Comparison of ENCODE assay signal across 1 cellular context in genomic region chr1:151165738-151166505, GRCh38.
TF ChIP-seq lines count a peak whose summit lies in the region.

Gene LYSMD1 (minus strand): TSS chr1:151165902. CDS start chr1:151165258, 644 bp downstream.
Gene SCNM1 (plus strand): TSS chr1:151166144. CDS start chr1:151166153, 9 bp downstream.

TF ChIP-seq in K562, 482 proteins besides CTCF, POLR2A, EP300 and RAD21 (continued from another document and continues in another):
- TF ChIP-seq NCOA6 (IDR thresholded peaks at IDR 0.05) (no peak), ZBTB11 (CRISPR knock-in tag; IDR thresholded peaks at IDR 0.05) (peak in 1 of 3 experiments; percentile 92; a peak in 2 of 6 replicates), FOXM1 (IDR thresholded peaks at IDR 0.05; ENCODE audit: low read depth) (peak; percentile 65), FOXM1 (CRISPR knock-in tag; IDR thresholded peaks at IDR 0.05; ENCODE audit: low read depth) (no peak), TCF3 (CRISPR knock-in tag; IDR thresholded peaks at IDR 0.05) (peak; percentile 23; the same call in 1 of the 2 replicates), ZNF780A (CRISPR knock-in tag; IDR thresholded peaks at IDR 0.05) (no peak), ZNF408 (CRISPR knock-in tag; IDR thresholded peaks at IDR 0.05; ENCODE audit: low read depth) (no peak), ZNF347 (CRISPR knock-in tag; IDR thresholded peaks at IDR 0.05; ENCODE audit: low read depth) (no peak), SP1 (CRISPR knock-in tag; IDR thresholded peaks at IDR 0.05) (peak; percentile 86), POLR2AphosphoS5 (IDR thresholded peaks at IDR 0.05; ENCODE audit: control insufficient read depth, insufficient read depth, low read depth, low read length) (peak; percentile 76), BRD9 (IDR thresholded peaks at IDR 0.05; ENCODE audit: low read depth, partially characterized antibody) (no peak), ZNF324 (CRISPR knock-in tag; IDR thresholded peaks at IDR 0.05) (no peak), SRSF9 (IDR thresholded peaks at IDR 0.05; ENCODE audit: borderline replicate concordance, low read depth, low read length) (no peak), MTA3 (IDR thresholded peaks at IDR 0.05; ENCODE audit: borderline replicate concordance) (peak; percentile 100), SMARCA5 (IDR thresholded peaks at IDR 0.05) (no peak), STAT6 (CRISPR knock-in tag; IDR thresholded peaks at IDR 0.05) (peak; percentile 86; the same call in 1 of the 2 replicates), ZKSCAN8 (CRISPR knock-in tag; IDR thresholded peaks at IDR 0.05) (no peak), ZC3H4 (CRISPR knock-in tag; IDR thresholded peaks at IDR 0.05; ENCODE audit: borderline replicate concordance) (no peak), AFF1 (IDR thresholded peaks at IDR 0.05; ENCODE audit: low read depth in 1 of 2, partially characterized antibody in 2 of 2) (peak; percentile 56 to 99), HNRNPK (IDR thresholded peaks at IDR 0.05; ENCODE audit: low read depth, low read length, poor library complexity, severe bottlenecking) (no peak), ZNF699 (CRISPR knock-in tag; IDR thresholded peaks at IDR 0.05; ENCODE audit: insufficient replicate concordance) (no peak), ZNF512 (tag; IDR thresholded peaks at IDR 0.05) (no peak), MEF2A (IDR thresholded peaks at IDR 0.05; ENCODE audit: control insufficient read depth, low read depth, low read length) (no peak), MEF2D (tag; conservative IDR thresholded peaks at IDR 0.05; ENCODE audit: low read depth) (no peak), TBL1XR1 (IDR thresholded peaks at IDR 0.05; ENCODE audit: low read length in 2 of 2) (peak in 1 of 2 experiments; percentile 34; a peak in 1 of 4 replicates), MYNN (IDR thresholded peaks at IDR 0.05) (0 out of 2 replicates have a peak, but pooled peaks have one; percentile 62), MYNN (CRISPR knock-in tag; IDR thresholded peaks at IDR 0.05) (no peak), AFF4 (CRISPR knock-in tag; IDR thresholded peaks at IDR 0.05) (no peak), MBD1 (CRISPR knock-in tag; IDR thresholded peaks at IDR 0.05) (no peak), ZNF217 (CRISPR knock-in tag; IDR thresholded peaks at IDR 0.05) (no peak), ELF1 (tag; IDR thresholded peaks at IDR 0.05) (peak; percentile 100), FOXK2 (conservative IDR thresholded peaks at IDR 0.05 in 1 of 2, IDR thresholded peaks at IDR 0.05 in 1 of 2; ENCODE audit: low read depth in 2 of 2) (peak; percentile 73 to 94), BCLAF1 (IDR thresholded peaks at IDR 0.05; ENCODE audit: borderline replicate concordance in 1 of 2, control insufficient read depth in 1 of 2, low read depth in 2 of 2, low read length in 1 of 2) (peak in 1 of 2 experiments; percentile 93; a peak in 2 of 4 replicates), ZNF764 (CRISPR knock-in tag; IDR thresholded peaks at IDR 0.05; ENCODE audit: low read depth) (no peak), E2F1 (CRISPR knock-in tag; IDR thresholded peaks at IDR 0.05) (peak; percentile 83)
